21 cellular contexts compared by ENCODE assay signal in the genomic region with DNA sequence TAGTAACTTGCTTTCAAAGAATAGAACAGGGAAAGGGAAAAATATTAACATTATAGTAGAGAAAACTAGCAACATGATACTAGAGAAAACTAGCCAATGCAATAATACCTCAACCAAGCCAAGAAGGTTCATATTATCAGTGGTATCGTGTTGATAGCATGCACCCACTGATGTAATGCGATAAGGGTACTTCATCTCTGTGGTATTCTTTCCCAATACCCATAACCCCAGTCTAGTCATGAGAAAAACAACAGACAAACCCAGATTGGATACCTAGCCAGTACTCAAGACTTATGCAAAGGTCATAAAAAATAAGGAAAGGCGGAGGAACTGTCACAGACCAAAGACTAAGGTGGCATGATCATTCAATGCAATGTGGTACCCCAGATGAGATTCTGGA.
"Had no signal": no experiment of that assay in that cellular context is flagged by ENCODE, and none has a peak within 500 bp of the region (broad histone marks: within the 10 kb centered on the region; RNA-seq: fewer than 3 reads in every experiment).

No MANE protein-coding gene starts in this region.

- H3K27ac ChIP-seq: coronary artery, gastrocnemius medialis, left ventricle myocardium inferior, lower lobe of right lung, psoas muscle, tibial artery, upper lobe of left lung, uterus had no signal

- DNase-seq: effector CD4-positive, alpha-beta T cell; gastrocnemius medialis; heart right ventricle; hypothalamus; islet precursor cell; left ventricle myocardium inferior; lower lobe of right lung; psoas muscle; retina; stimulated activated CD4-positive, alpha-beta T cell treated with anti-CD3 and anti-CD28 coated beads, Interleukin-2, amount 100 ng/mL, for 24 hours; stimulated activated CD4-positive, alpha-beta T cell treated with anti-CD3 and anti-CD28 coated beads, Interleukin-4, amount 100 ng/mL, for 4 hours; stimulated activated naive CD8-positive, alpha-beta T cell treated with anti-CD3 and anti-CD28 coated beads, Interleukin-15, Interleukin-2, amounts not matched to agents 100 U/mL and 50 U/mL, for 24 hours; tibial artery; upper lobe of left lung; uterus had no signal

- ATAC-seq: gastrocnemius medialis; heart right ventricle; lower lobe of right lung; psoas muscle; sciatic nerve; stimulated activated naive CD8-positive, alpha-beta T cell treated with anti-CD3 and anti-CD28 coated beads, Interleukin-15, Interleukin-2, amounts not matched to agents 100 U/mL and 50 U/mL, for 24 hours had no signal

- H3K9me3 ChIP-seq: gastrocnemius medialis, lower lobe of right lung, psoas muscle, tibial artery, upper lobe of left lung, uterus had no signal

- H3K36me3 ChIP-seq: uterus had no signal

- H3K27ac Mint-ChIP-seq: mesothelial cell of epicardium, nephron had no signal

- H3K4me1 Mint-ChIP-seq: mesothelial cell of epicardium, nephron had no signal

- H3K4me3 Mint-ChIP-seq: memory B cell, mesothelial cell of epicardium, nephron had no signal

- H3K27me3 Mint-ChIP-seq: memory B cell had no signal

- H3K4me1 ChIP-seq: lower lobe of right lung, psoas muscle, tibial artery, upper lobe of left lung, uterus had no signal

- H3K27me3 ChIP-seq: gastrocnemius medialis, heart right ventricle, tibial artery, upper lobe of left lung, uterus had no signal

- H3K4me3 ChIP-seq: coronary artery, gastrocnemius medialis, heart right ventricle, left ventricle myocardium inferior, lower lobe of right lung, psoas muscle, skin epidermis, tibial artery, upper lobe of left lung, uterus had no signal
